Comparison of ENCODE assay signal across 1 cellular context in the genomic region with DNA sequence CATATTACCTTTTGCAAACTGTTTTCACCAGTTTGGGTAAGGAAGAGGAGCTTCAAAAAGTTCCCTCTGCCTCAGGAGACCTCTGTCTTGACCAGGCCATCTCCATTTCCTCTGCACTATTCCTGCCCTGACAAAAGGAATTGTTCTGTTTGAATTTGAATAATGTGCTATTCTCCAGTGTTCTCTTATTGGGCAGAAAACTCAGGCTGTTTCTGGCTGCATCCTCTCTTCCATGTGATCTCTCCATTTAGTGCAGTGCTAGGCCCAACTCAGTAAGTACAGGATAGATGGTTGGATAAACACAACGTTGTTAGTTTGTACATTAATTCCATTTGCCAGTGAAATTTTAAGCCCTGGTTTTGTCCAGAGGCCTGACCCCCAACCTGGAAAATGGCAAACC.
TF ChIP-seq lines count a peak whose summit lies in the region.

No MANE protein-coding gene starts in this region.

TF ChIP-seq in H1, 55 proteins besides CTCF, POLR2A, EP300 and RAD21 (continued from another document):
- TF ChIP-seq NANOG (IDR thresholded peaks at IDR 0.05; ENCODE audit: insufficient read depth, low read depth, low read length, poor library complexity, severe bottlenecking): no peak
- no peak for TF ChIP-seq SP2 (IDR thresholded peaks at IDR 0.05; ENCODE audit: low read length)
- TF ChIP-seq TCF12 (IDR thresholded peaks at IDR 0.05; ENCODE audit: low read depth, low read length): no peak
- no peak for TF ChIP-seq MAFK (IDR thresholded peaks at IDR 0.05; ENCODE audit: low read depth, low read length)
- TF ChIP-seq FOSL1 (IDR thresholded peaks at IDR 0.05; ENCODE audit: insufficient read depth, low read depth, low read length): no peak
- TF ChIP-seq, protein P1, sequence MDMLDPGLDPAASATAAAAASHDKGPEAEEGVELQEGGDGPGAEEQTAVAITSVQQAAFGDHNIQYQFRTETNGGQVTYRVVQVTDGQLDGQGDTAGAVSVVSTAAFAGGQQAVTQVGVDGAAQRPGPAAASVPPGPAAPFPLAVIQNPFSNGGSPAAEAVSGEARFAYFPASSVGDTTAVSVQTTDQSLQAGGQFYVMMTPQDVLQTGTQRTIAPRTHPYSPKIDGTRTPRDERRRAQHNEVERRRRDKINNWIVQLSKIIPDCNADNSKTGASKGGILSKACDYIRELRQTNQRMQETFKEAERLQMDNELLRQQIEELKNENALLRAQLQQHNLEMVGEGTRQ (IDR thresholded peaks at IDR 0.05; ENCODE audit: low read length): no peak
- no peak for TF ChIP-seq SIN3A (conservative IDR thresholded peaks at IDR 0.05 in 1 of 2, IDR thresholded peaks at IDR 0.05 in 1 of 2; ENCODE audit: low read depth in 1 of 2, low read length in 2 of 2)
- no peak for TF ChIP-seq TAF7 (optimal IDR thresholded peaks at IDR 0.05; ENCODE audit: borderline replicate concordance, low read depth, low read length)
- TF ChIP-seq YY1 (IDR thresholded peaks at IDR 0.05; ENCODE audit: low read depth, low read length): no peak
- TF ChIP-seq CHD2 (IDR thresholded peaks at IDR 0.05; ENCODE audit: low read length): no peak
- TF ChIP-seq POU5F1 (IDR thresholded peaks at IDR 0.05; ENCODE audit: low read depth, low read length): no peak
